In the genomic region with DNA sequence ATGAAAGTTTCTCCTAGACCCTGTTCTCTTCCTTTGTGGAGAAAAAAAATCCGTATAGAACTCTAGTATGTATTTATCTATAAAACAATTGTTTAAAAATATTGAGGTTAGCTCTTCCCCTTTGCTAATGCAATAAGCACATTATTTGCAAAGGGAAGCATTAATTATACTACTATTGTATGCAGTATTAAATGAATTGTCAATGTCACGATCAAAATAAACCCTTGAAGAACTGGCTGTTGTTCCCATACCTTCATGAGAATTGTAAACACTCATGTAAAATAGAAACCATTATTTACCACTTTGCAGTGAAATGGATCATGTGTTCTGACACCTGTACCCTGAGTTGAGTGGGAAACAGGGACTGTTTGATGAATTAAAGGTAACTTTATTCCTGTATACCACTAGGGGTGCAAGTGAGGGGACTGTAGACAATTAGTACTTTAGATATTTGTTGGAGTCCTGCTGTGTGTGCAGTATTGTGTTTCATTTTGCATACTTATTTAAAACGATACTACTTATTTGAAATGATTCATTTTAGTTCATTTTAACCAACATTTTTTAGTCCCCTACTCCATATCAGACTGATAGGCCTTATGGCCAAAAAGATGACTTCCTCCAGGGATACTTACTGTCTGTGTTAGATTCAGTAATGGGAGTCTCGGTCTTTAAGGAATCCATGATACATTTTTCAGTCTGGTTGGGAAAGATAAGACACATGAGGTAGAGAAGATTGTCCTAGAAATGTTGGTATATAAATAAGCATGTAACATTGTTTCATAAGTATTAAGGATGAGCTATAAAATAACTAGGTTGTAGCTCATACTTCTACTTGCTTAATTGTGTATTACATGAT, we compare ENCODE assay signal across 8 cellular contexts.
DNase-seq lines count a peak whose midpoint lies in the region; ATAC-seq and TF ChIP-seq lines count a peak whose summit lies in the region.

No MANE protein-coding gene starts in this region.

- no peak for DNase-seq in AG04449 (ENCODE audit: low read depth, low spot score)
- peak; percentile 18 for DNase-seq in fibroblast of mammary gland (ENCODE audit: low read depth)
- DNase-seq in NCI-H128 (lab: John Stamatoyannopoulos, UW; ENCODE audit: unreplicated experiment) = no peak
- no peak for DNase-seq in activated effector memory CD4-positive, alpha-beta T cell treated with Interleukin-2 at 50 U/mL for 16 hours

- ATAC-seq in GM18498 (IDR thresholded peaks at IDR 0.05; ENCODE audit: unreplicated experiment) (peak; percentile 61), HG02885 (IDR thresholded peaks at IDR 0.05; ENCODE audit: poor library complexity, unreplicated experiment) (peak; percentile 73), HG02571 (IDR thresholded peaks at IDR 0.05; ENCODE audit: unreplicated experiment) (no peak)

- H3K79me2 ChIP-seq in OCI-LY3 (ENCODE audit: low read length) = peaks cover 67% of the 10 kb centered on the region

- H3K4me3 ChIP-seq in AG04449 (ENCODE audit: low read depth, low read length) (no peak overlapping the region), OCI-LY3 (ENCODE audit: low read length) (no peak overlapping the region), fibroblast of mammary gland (ENCODE audit: control insufficient read depth, low read depth, low read length) (no peak overlapping the region)

- POLR2A ChIA-PET in AG04449 (lab: Yijun Ruan, JAX) = interaction anchor here (1.2 kb wide), 1 partner anchor 8 kb away, joined by 3 read pairs; a partner anchor contains a TSS

- peaks cover 42% of the 10 kb centered on the region for H4K20me1 ChIP-seq in OCI-LY3 (ENCODE audit: insufficient read depth, low read length)

- no peaks in the 10 kb centered on the region for H3K36me3 ChIP-seq in OCI-LY3 (replicated peaks; ENCODE audit: low read depth, low read length)

- no peaks in the 10 kb centered on the region for H3K9me3 ChIP-seq in OCI-LY3 (ENCODE audit: insufficient read depth, low read length)

- no peak overlapping the region for H3K9ac ChIP-seq in OCI-LY3 (ENCODE audit: low read length)

- H3K27me3 ChIP-seq in OCI-LY3 (ENCODE audit: low read depth, low read length) = no peaks in the 10 kb centered on the region

- H3K4me2 ChIP-seq in OCI-LY3 (ENCODE audit: low read length) = no peak overlapping the region

- H2AFZ ChIP-seq in OCI-LY3 (ENCODE audit: low read depth, low read length) = no peak overlapping the region

- TF ChIP-seq CTCF in AG04449 (IDR thresholded peaks at IDR 0.05; ENCODE audit: insufficient read depth, low read length, missing control alignments) = peak; percentile 19
- TF ChIP-seq CTCF in OCI-LY3 (IDR thresholded peaks at IDR 0.05; ENCODE audit: low read depth, low read length) = peak; percentile 59
- TF ChIP-seq CTCF in fibroblast of mammary gland (conservative IDR thresholded peaks at IDR 0.05; ENCODE audit: control insufficient read depth, insufficient read depth, low read depth, low read length) = peak; percentile 59

- peaks cover 18% of the 10 kb centered on the region for H3K4me1 ChIP-seq in OCI-LY3 (ENCODE audit: low read length)

- CTCF ChIA-PET in AG04449 (lab: Yijun Ruan, JAX) = interaction anchor here (0.8 to 1.1 kb wide), 2 partner anchors 281 to 289 kb away, joined by 3 read pairs; no protein-coding TSS in a partner anchor

- no peak overlapping the region for H3K27ac ChIP-seq in OCI-LY3 (ENCODE audit: low read length)
